In the genomic region with DNA sequence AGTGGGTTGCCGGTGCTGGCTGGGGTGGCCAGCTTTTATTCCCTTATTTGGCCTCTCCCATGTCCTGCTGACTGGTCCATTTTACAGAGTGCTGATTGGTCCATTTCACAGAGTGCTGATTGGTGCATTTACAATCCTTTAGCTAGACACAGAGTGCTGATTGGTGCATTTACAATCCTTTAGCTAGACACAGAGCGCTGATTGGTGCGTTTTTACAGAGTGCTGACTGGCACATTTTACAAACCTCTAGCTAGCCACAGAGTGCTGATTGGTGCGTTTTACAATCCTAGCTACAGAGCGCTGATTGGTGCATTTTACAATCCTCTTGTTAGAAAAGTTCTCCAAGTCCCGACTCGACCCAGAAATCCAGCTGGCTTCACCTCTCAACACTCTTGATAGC, we compare ENCODE assay signal across 5 cellular contexts.
TF ChIP-seq lines count a peak whose summit lies in the region.

No MANE protein-coding gene starts in this region.

TF ChIP-seq in A549, 52 proteins besides CTCF, POLR2A, EP300 and RAD21:
- TF ChIP-seq MAFK (IDR thresholded peaks at IDR 0.05; ENCODE audit: partially characterized antibody): peak; percentile 94
TF ChIP-seq in A549: peak in this region for 1; not testable (repeated sequence) for 51.

TF ChIP-seq in IMR-90, 13 proteins besides CTCF, POLR2A, EP300 and RAD21:
- TF ChIP-seq MAFK (IDR thresholded peaks at IDR 0.05; ENCODE audit: low read depth, low read length): peak; percentile 33; the same call in 1 of the 2 replicates
TF ChIP-seq in IMR-90: peak in this region for 1; not testable (repeated sequence) for 12.

TF ChIP-seq in WTC11, 78 proteins besides CTCF, POLR2A, EP300 and RAD21:
- peak; percentile 29; the same call in 1 of the 2 replicates for TF ChIP-seq NFYB (CRISPR knock-in tag; conservative IDR thresholded peaks at IDR 0.05; ENCODE audit: low read depth)

TF ChIP-seq in K562, 482 proteins besides CTCF, POLR2A, EP300 and RAD21:
- TF ChIP-seq ZNF316 (IDR thresholded peaks at IDR 0.05): peak; percentile 92
- TF ChIP-seq NFYB (IDR thresholded peaks at IDR 0.05; ENCODE audit: extremely low read depth, insufficient read length): peak; percentile 82
- peak; percentile 44 for TF ChIP-seq FOS (IDR thresholded peaks at IDR 0.05; ENCODE audit: extremely low read depth, insufficient read length)
- TF ChIP-seq MAFF (IDR thresholded peaks at IDR 0.05; ENCODE audit: low read length): 0 out of 2 replicates have a peak, but pooled peaks have one; percentile 8
- 0 out of 2 replicates have a peak, but pooled peaks have one; percentile 21 for TF ChIP-seq MBD2 (IDR thresholded peaks at IDR 0.05; ENCODE audit: borderline replicate concordance, low read depth)
- TF ChIP-seq MAFG (tag; conservative IDR thresholded peaks at IDR 0.05): peak; percentile 79
- peak; percentile 79 for TF ChIP-seq C11orf30 (IDR thresholded peaks at IDR 0.05; ENCODE audit: low read depth)
- peak; percentile 81 for TF ChIP-seq ASH1L (IDR thresholded peaks at IDR 0.05; ENCODE audit: borderline replicate concordance, low read depth, partially characterized antibody)

TF ChIP-seq in HepG2, 621 proteins besides CTCF, POLR2A, EP300 and RAD21:
- TF ChIP-seq NFYB (CRISPR knock-in tag; IDR thresholded peaks at IDR 0.05) (peak; percentile 48), MAFF (IDR thresholded peaks at IDR 0.05; ENCODE audit: low read depth, low read length) (peak; percentile 64; the same call in 1 of the 2 replicates), MAFK (conservative IDR thresholded peaks at IDR 0.05 in 1 of 2, IDR thresholded peaks at IDR 0.05 in 1 of 2; ENCODE audit: low read length in 2 of 2) (peak; percentile 45 to 58), NFYC (CRISPR knock-in tag; IDR thresholded peaks at IDR 0.05) (0 out of 2 replicates have a peak, but pooled peaks have one; percentile 10)
